Comparison of ENCODE assay signal across 21 cellular contexts in genomic region chr15:100133001-100133400, GRCh38.
"Had no signal": no experiment of that assay in that cellular context is flagged by ENCODE, and none has a peak within 500 bp of the region (broad histone marks: within the 10 kb centered on the region; RNA-seq: fewer than 3 reads in every experiment).

No MANE protein-coding gene starts in this region.

- DNase-seq: activated B cell treated with CpG ODN at 0.5 μM for 24 hours; activated CD4-positive, alpha-beta memory T cell treated with anti-CD3 and anti-CD28 coated beads for 36 hours; activated CD4-positive, alpha-beta T cell treated with anti-CD3 and anti-CD28 coated beads for 4 hours; activated effector memory CD4-positive, alpha-beta T cell treated with Interleukin-2 at 50 U/mL for 16 hours; activated naive CD4-positive, alpha-beta T cell treated with anti-CD3 and anti-CD28 coated beads for 36 hours; activated naive CD8-positive, alpha-beta T cell treated with anti-CD3 and anti-CD28 coated beads, Interleukin-2, amount 10 ng/mL, durations not matched to agents 7 days and 5 days; activated T-cell treated with anti-CD3 and anti-CD28 coated beads, Interleukin-2, amount 50 U/mL, for 72 hours; amniotic stem cell; colonic mucosa; heart left ventricle; left lung; naive thymus-derived CD8-positive, alpha-beta T cell; spleen; stimulated activated CD4-positive, alpha-beta T cell treated with anti-CD3 and anti-CD28 coated beads, Interleukin-4, amount 100 ng/mL, for 1 hour; stimulated activated naive CD4-positive, alpha-beta T cell; testis; upper lobe of left lung had no signal

- H3K4me3 ChIP-seq: colonic mucosa, heart left ventricle, left lung, lung, spleen, testis, upper lobe of left lung had no signal

- H3K4me1 ChIP-seq: colonic mucosa, left lung, spleen, testis, upper lobe of left lung had no signal

- H3K4me1 Mint-ChIP-seq: activated B cell treated with CpG ODN at 0.5 μM for 24 hours had no signal

- H3K4me3 Mint-ChIP-seq: activated B cell treated with CpG ODN at 0.5 μM for 24 hours; activated CD4-positive, alpha-beta memory T cell treated with anti-CD3 and anti-CD28 coated beads for 36 hours; activated naive CD4-positive, alpha-beta T cell treated with anti-CD3 and anti-CD28 coated beads for 36 hours; activated naive CD8-positive, alpha-beta T cell treated with anti-CD3 and anti-CD28 coated beads, Interleukin-2, amount 10 ng/mL, durations not matched to agents 7 days and 5 days; activated T-cell treated with anti-CD3 and anti-CD28 coated beads, Interleukin-2, amount 50 U/mL, for 72 hours; mesothelial cell of epicardium; T-helper 2 cell treated with Interferon-gamma antibody and Interleukin-4, amounts not matched to agents 5 μg/mL and 100 μg/mL, for 36 hours had no signal

- H3K9me3 Mint-ChIP-seq: activated B cell treated with CpG ODN at 0.5 μM for 24 hours; activated CD4-positive, alpha-beta memory T cell treated with anti-CD3 and anti-CD28 coated beads for 36 hours; activated naive CD4-positive, alpha-beta T cell treated with anti-CD3 and anti-CD28 coated beads for 36 hours; activated naive CD8-positive, alpha-beta T cell treated with anti-CD3 and anti-CD28 coated beads, Interleukin-2, amount 10 ng/mL, durations not matched to agents 7 days and 5 days; T-helper 2 cell treated with Interferon-gamma antibody and Interleukin-4, amounts not matched to agents 5 μg/mL and 100 μg/mL, for 36 hours had no signal

- H3K36me3 ChIP-seq: colonic mucosa, heart left ventricle, left lung, spleen, upper lobe of left lung had no signal

- ATAC-seq: activated T-cell treated with anti-CD3 and anti-CD28 coated beads, Interleukin-2, amount 50 U/mL, for 72 hours; heart left ventricle; left lung; naive thymus-derived CD8-positive, alpha-beta T cell had no signal

- H3K9me3 ChIP-seq: colonic mucosa, heart left ventricle, left lung, testis, upper lobe of left lung had no signal

- H3K27ac Mint-ChIP-seq: activated B cell treated with CpG ODN at 0.5 μM for 24 hours; activated CD4-positive, alpha-beta memory T cell treated with anti-CD3 and anti-CD28 coated beads for 36 hours; activated naive CD4-positive, alpha-beta T cell treated with anti-CD3 and anti-CD28 coated beads for 36 hours; activated naive CD8-positive, alpha-beta T cell treated with anti-CD3 and anti-CD28 coated beads, Interleukin-2, amount 10 ng/mL, durations not matched to agents 7 days and 5 days; activated T-cell treated with anti-CD3 and anti-CD28 coated beads, Interleukin-2, amount 50 U/mL, for 72 hours; mesothelial cell of epicardium; progenitor cell of endocrine pancreas; T-helper 2 cell treated with Interferon-gamma antibody and Interleukin-4, amounts not matched to agents 5 μg/mL and 100 μg/mL, for 36 hours had no signal

- H3K36me3 Mint-ChIP-seq: activated naive CD8-positive, alpha-beta T cell treated with anti-CD3 and anti-CD28 coated beads, Interleukin-2, amount 10 ng/mL, durations not matched to agents 7 days and 5 days had no signal

- H3K27me3 Mint-ChIP-seq: activated B cell treated with CpG ODN at 0.5 μM for 24 hours; activated CD4-positive, alpha-beta memory T cell treated with anti-CD3 and anti-CD28 coated beads for 36 hours; naive thymus-derived CD8-positive, alpha-beta T cell had no signal

- H3K27ac ChIP-seq: colonic mucosa, heart left ventricle, left lung, spleen, testis, upper lobe of left lung had no signal

- H3K27me3 ChIP-seq: colonic mucosa, heart left ventricle, left lung, spleen, testis, upper lobe of left lung had no signal
